13 cellular contexts compared by ENCODE assay signal in the genomic region with DNA sequence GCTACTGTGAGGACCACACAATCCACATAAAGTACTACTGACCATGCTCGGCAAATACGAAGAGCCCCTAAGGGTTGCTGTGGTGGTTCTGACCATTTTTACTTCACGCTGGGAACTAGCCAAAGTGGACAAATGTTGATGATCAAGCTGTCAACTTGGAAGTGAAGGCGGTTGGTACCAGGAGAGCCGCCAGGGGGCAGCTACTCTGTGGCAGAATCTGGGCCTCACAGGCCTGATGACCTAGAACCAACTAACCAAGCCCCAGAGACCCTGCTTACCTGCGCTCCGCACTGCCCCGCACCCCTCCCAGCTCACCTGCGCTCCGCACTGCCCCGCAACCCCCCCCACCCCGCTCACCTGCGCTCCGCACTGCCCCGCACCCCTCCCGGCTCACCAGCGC. TPM values are rescaled to one million over a fixed set of nuclear protein-coding genes. Genes with fewer than 3 reads are reported as not detected.
A peak's percentile ranks its signal among the peaks of the same experiment; 100 is the strongest.
DNase-seq lines count a peak whose midpoint lies in the region; ATAC-seq and TF ChIP-seq lines count a peak whose summit lies in the region.
"Had no signal": no experiment of that assay in that cellular context is flagged by ENCODE, and none has a peak within 500 bp of the region (broad histone marks: within the 10 kb centered on the region; RNA-seq: fewer than 3 reads in every experiment).

No MANE protein-coding gene starts in this region.

- H3K9me3 Mint-ChIP-seq in brain = peaks cover 0 to 4% (median 2%) of the 10 kb centered on the region in 5 experiments

- H3K9me2 ChIP-seq in HCT116 (ENCODE audit: insufficient read depth) = no peaks in the 10 kb centered on the region

- TF ChIP-seq RAD21 in HCT116 (IDR thresholded peaks at IDR 0.05; ENCODE audit: low read depth) = peak; percentile 35; the same call in 1 of the 2 replicates

- H3K4me1 ChIP-seq in HCT116 (ENCODE audit: control insufficient read depth in 1 of 2, insufficient read depth in 2 of 2, low read length in 2 of 2) = peaks cover 6 to 10% of the 10 kb centered on the region in 2 experiments; a peak in 3 of 4 replicates
- peaks cover 4% of the 10 kb centered on the region for H3K4me1 ChIP-seq in mesendoderm (ENCODE audit: control insufficient read depth, low read depth, low read length)
- peaks cover 44% of the 10 kb centered on the region for H3K4me1 ChIP-seq in mesenchymal stem cell (ENCODE audit: control insufficient read depth, insufficient read depth, low read depth, low read length)

- peaks cover 15% of the 10 kb centered on the region for H3K36me3 Mint-ChIP-seq in brain

- H3K9ac ChIP-seq in HCT116 (ENCODE audit: low read length) (no peak overlapping the region), mesendoderm (ENCODE audit: low read length) (no peak overlapping the region), mesenchymal stem cell (ENCODE audit: low read length) (no peak overlapping the region)

- H2BK15ac ChIP-seq in mesendoderm (replicated peaks; ENCODE audit: low read depth) (no peak overlapping the region), mesenchymal stem cell (ENCODE audit: low read depth, poor library complexity, severe bottlenecking) (no peak overlapping the region)

- no peak overlapping the region for H3K4me3 Mint-ChIP-seq in brain

- DNase-seq in AG09319 (ENCODE audit: extremely low read depth, low read depth) (no peak), HCT116 (ENCODE audit: low read depth, low spot score) (no peak), mesendoderm (peak; percentile 73), NCI-H2029 (lab: John Stamatoyannopoulos, UW) (no peak), DMS153 (lab: John Stamatoyannopoulos, UW) (no peak), mesenchymal stem cell (no peak), DMS79 treated with DMSO at 0.1 percent for 48 hours (lab: John Stamatoyannopoulos, UW) (no peak)
- DNase-seq: activated gamma-delta T cell treated with Interleukin-2 at 50 U/mL for 16 hours, GF-D8 had no signal

- H3K79me1 ChIP-seq in mesendoderm (ENCODE audit: low read length) = peaks cover 26% of the 10 kb centered on the region
- peaks cover 8% of the 10 kb centered on the region for H3K79me1 ChIP-seq in mesenchymal stem cell (replicated peaks; ENCODE audit: low read length, poor library complexity, severe bottlenecking)

- H2BK120ac ChIP-seq in mesendoderm (ENCODE audit: low read depth, low read length) = no peak overlapping the region
- no peak overlapping the region for H2BK120ac ChIP-seq in mesenchymal stem cell (ENCODE audit: low read depth, low read length)

- no peak for TF ChIP-seq POLR2A in HCT116 (IDR thresholded peaks at IDR 0.05; ENCODE audit: borderline replicate concordance, extremely low read depth, insufficient read depth, insufficient read length)

- peaks cover 52% of the 10 kb centered on the region for H3K4me1 Mint-ChIP-seq in brain

- peaks cover 91% of the 10 kb centered on the region for H3K79me2 ChIP-seq in HCT116 (ENCODE audit: insufficient read depth, low read length)
- H3K79me2 ChIP-seq in mesendoderm (ENCODE audit: control insufficient read depth, insufficient read depth, low read length) = peaks cover 51% of the 10 kb centered on the region

- no peaks in the 10 kb centered on the region for H4K20me1 ChIP-seq in HCT116 (ENCODE audit: insufficient read depth)

- CTCF ChIA-PET in HCT116 (lab: Charles Lee) = no interaction called here

- ATAC-seq in HCT116 = 0 out of 2 replicates have a peak, but pooled peaks have one; percentile 38
- ATAC-seq: esophagus mucosa, mucosa of descending colon had no signal

- H3K27ac Mint-ChIP-seq in brain = peak overlapping the region in 1 of 5 experiments; percentile 51

- H3K4me2 ChIP-seq in HCT116 (ENCODE audit: low read length) = no peak overlapping the region
- no peak overlapping the region for H3K4me2 ChIP-seq in mesendoderm (ENCODE audit: low read length)
- H3K4me2 ChIP-seq in mesenchymal stem cell (ENCODE audit: low read length, poor library complexity, severe bottlenecking) = no peak overlapping the region

- no peak overlapping the region for H4K91ac ChIP-seq in mesenchymal stem cell (ENCODE audit: low read length)

- H3K4me3 ChIP-seq in HCT116 (replicated peaks in 1 of 2; ENCODE audit: low read depth in 1 of 2, low read length in 2 of 2) = no peak overlapping the region
- no peak overlapping the region for H3K4me3 ChIP-seq in mesendoderm (ENCODE audit: low read length)
- no peak overlapping the region for H3K4me3 ChIP-seq in mesenchymal stem cell (ENCODE audit: insufficient read depth in 1 of 2, low read depth in 1 of 2, low read length in 2 of 2)
- H3K4me3 ChIP-seq: mucosa of descending colon, suprapubic skin had no signal

- H3K56ac ChIP-seq in mesendoderm (ENCODE audit: low read length) = no peak overlapping the region

- RAD21 ChIA-PET in HCT116 (lab: Charles Lee; ENCODE audit: low non-redundant PET in 1 of 2, low total read pairs in 2 of 2, uncharacterized antibody in 2 of 2, unreplicated experiment in 2 of 2) = no interaction called here

- H4K5ac ChIP-seq in mesendoderm (ENCODE audit: low read length) = no peak overlapping the region

- intact Hi-C loops in HCT116 (cut with micrococcal nuclease) = no loop called here

- POLR2A ChIA-PET in HCT116 (lab: Charles Lee) = no interaction called here

- H4K8ac ChIP-seq in mesendoderm (ENCODE audit: low read depth, low read length) (no peak overlapping the region), mesenchymal stem cell (ENCODE audit: low read length) (no peak overlapping the region)

- H3K27me3 ChIP-seq in HCT116 (ENCODE audit: insufficient read depth, low read length) (no peaks in the 10 kb centered on the region), mesendoderm (ENCODE audit: insufficient read depth, low read length, poor library complexity) (no peaks in the 10 kb centered on the region), mesenchymal stem cell (ENCODE audit: control insufficient read depth in 1 of 2, insufficient read depth in 1 of 2, low read length in 2 of 2) (no peaks in the 10 kb centered on the region)
- H3K27me3 ChIP-seq: suprapubic skin had no signal

- no peak overlapping the region for H2BK12ac ChIP-seq in mesenchymal stem cell (ENCODE audit: low read length in 2 of 2)

- H3K14ac ChIP-seq in mesenchymal stem cell (ENCODE audit: low read length in 2 of 2) = no peak overlapping the region

- no peak overlapping the region for H3K23ac ChIP-seq in mesendoderm (ENCODE audit: low read length)
- no peak overlapping the region for H3K23ac ChIP-seq in mesenchymal stem cell (ENCODE audit: low read length in 2 of 2)

- H3K27ac ChIP-seq in HCT116 (ENCODE audit: low read depth, low read length) (no peak overlapping the region), mesendoderm (ENCODE audit: low read depth, low read length) (no peak overlapping the region), mesenchymal stem cell (ENCODE audit: low read length, poor library complexity, severe bottlenecking) (no peak overlapping the region)
- H3K27ac ChIP-seq: suprapubic skin had no signal

- H3K4ac ChIP-seq in mesendoderm (ENCODE audit: low read depth, low read length) (no peak overlapping the region), mesenchymal stem cell (ENCODE audit: low read depth in 1 of 2, low read length in 2 of 2) (no peak overlapping the region)

- no peaks in the 10 kb centered on the region for H3K36me3 ChIP-seq in HCT116 (ENCODE audit: control insufficient read depth in 1 of 2, insufficient read depth in 2 of 2, low read length in 2 of 2)
- no peaks in the 10 kb centered on the region for H3K36me3 ChIP-seq in mesendoderm (ENCODE audit: control insufficient read depth, insufficient read depth, low read length)
- H3K36me3 ChIP-seq in mesenchymal stem cell (ENCODE audit: control insufficient read depth in 1 of 2, insufficient read depth in 2 of 2, low read depth in 1 of 2, low read length in 2 of 2) = peaks cover 4 to 14% of the 10 kb centered on the region in 2 experiments
- H3K36me3 ChIP-seq: suprapubic skin had no signal

- H2AFZ ChIP-seq in HCT116 (ENCODE audit: low read depth, low read length, poor library complexity, severe bottlenecking) (no peak overlapping the region), mesenchymal stem cell (ENCODE audit: low read depth, low read length) (no peak overlapping the region)

- H2BK5ac ChIP-seq in mesendoderm (ENCODE audit: low read length) = no peak overlapping the region
- H2BK5ac ChIP-seq in mesenchymal stem cell (ENCODE audit: low read depth, low read length, poor library complexity, severe bottlenecking) = no peak overlapping the region

- H2AK5ac ChIP-seq in mesendoderm (ENCODE audit: low read length) (no peak overlapping the region), mesenchymal stem cell (ENCODE audit: low read length, severe bottlenecking) (no peak overlapping the region)

- peaks cover 4% of the 10 kb centered on the region for H3K27me3 Mint-ChIP-seq in brain

- H3K18ac ChIP-seq in mesendoderm (ENCODE audit: low read length) = no peak overlapping the region
- no peak overlapping the region for H3K18ac ChIP-seq in mesenchymal stem cell (ENCODE audit: low read depth in 1 of 2, low read length in 2 of 2)

- WGBS in mesendoderm (ENCODE audit: extremely low coverage, insufficient coverage, low lambda C conversion rate) = no CpG with 5 or more reads among the region's 17 CpGs
- WGBS in mesenchymal stem cell = 59% methylated on average over 9 of the region's 17 CpGs

- TF ChIP-seq CTCF in AG09319 (IDR thresholded peaks at IDR 0.05; ENCODE audit: low read depth, low read length) (peak; percentile 18), HCT116 (IDR thresholded peaks at IDR 0.05 in 2 of 3, conservative IDR thresholded peaks at IDR 0.05 in 1 of 3; ENCODE audit: borderline replicate concordance in 1 of 3, insufficient read depth in 1 of 3, low read depth in 2 of 3, low read length in 2 of 3) (peak; percentile 18 to 53 (median 49); a peak in 4 of 6 replicates), brain (conservative IDR thresholded peaks at IDR 0.05) (peak; percentile 20 to 59)

- no TSS peak for BruUV-seq in HCT116 (replicated peaks; lab: Mats Ljungman, UMichigan)

- H3K9me3 ChIP-seq in HCT116 (ENCODE audit: control insufficient read depth in 1 of 2, insufficient read depth in 1 of 2, low read depth in 1 of 2, low read length in 2 of 2) (no peaks in the 10 kb centered on the region), mesenchymal stem cell (ENCODE audit: control insufficient read depth, low read length) (no peaks in the 10 kb centered on the region)
- H3K9me3 ChIP-seq: mucosa of descending colon, suprapubic skin had no signal

RNA-seq across cellular contexts. Expression of a gene that starts 5.6 kb away (rescaled TPM):
- 123 TPM for total RNA-seq in HCT116 (2021; ENCODE audit: unreplicated experiment)
- 69.3 and 74.1 TPM in 2 replicates for polyA plus RNA-seq in HCT116 (2012)
- polyA plus RNA-seq in brain (ENCODE audit: insufficient read depth, low read depth, low replicate concordance) = 71.3 TPM
- polyA plus RNA-seq in mesendoderm (2013, experiment 1 of 2) = 50.4 TPM
- 48.6 TPM for polyA plus RNA-seq in mesendoderm (2013, experiment 2 of 2)
- polyA plus RNA-seq in mesenchymal stem cell (2013, experiment 1 of 2) = 65.4 TPM
- 63.5 TPM for polyA plus RNA-seq in mesenchymal stem cell (2013, experiment 2 of 2)

RNA-seq across cellular contexts. Expression of a gene that starts 5.7 kb away (rescaled TPM):
- total RNA-seq in HCT116 (2021; ENCODE audit: unreplicated experiment) = 17.5 TPM
- 19.1 and 21.9 TPM in 2 replicates for polyA plus RNA-seq in HCT116 (2012)
- polyA plus RNA-seq in brain (ENCODE audit: insufficient read depth, low read depth, low replicate concordance) = 61.5 TPM
- polyA plus RNA-seq in mesendoderm (2013, experiment 1 of 2) = 3.8 TPM
- polyA plus RNA-seq in mesendoderm (2013, experiment 2 of 2) = 3.0 TPM
- polyA plus RNA-seq in mesenchymal stem cell (2013, experiment 1 of 2) = 20.5 TPM
- polyA plus RNA-seq in mesenchymal stem cell (2013, experiment 2 of 2) = 23.0 TPM

RNA-seq across cellular contexts. Expression of a gene that starts 46.8 kb away (rescaled TPM):
- total RNA-seq in HCT116 (2021; ENCODE audit: unreplicated experiment) = 22.0 TPM
- 17.8 and 20.2 TPM in 2 replicates for polyA plus RNA-seq in HCT116 (2012)
- 4.4 TPM for polyA plus RNA-seq in brain (ENCODE audit: insufficient read depth, low read depth, low replicate concordance)
- 1.9 TPM for polyA plus RNA-seq in mesendoderm (2013, experiment 1 of 2)
- 1.7 TPM for polyA plus RNA-seq in mesendoderm (2013, experiment 2 of 2)
- 5.2 TPM for polyA plus RNA-seq in mesenchymal stem cell (2013, experiment 1 of 2)
- 5.1 TPM for polyA plus RNA-seq in mesenchymal stem cell (2013, experiment 2 of 2)
